Comparison of ENCODE assay signal across 2 cellular contexts in the genomic region with DNA sequence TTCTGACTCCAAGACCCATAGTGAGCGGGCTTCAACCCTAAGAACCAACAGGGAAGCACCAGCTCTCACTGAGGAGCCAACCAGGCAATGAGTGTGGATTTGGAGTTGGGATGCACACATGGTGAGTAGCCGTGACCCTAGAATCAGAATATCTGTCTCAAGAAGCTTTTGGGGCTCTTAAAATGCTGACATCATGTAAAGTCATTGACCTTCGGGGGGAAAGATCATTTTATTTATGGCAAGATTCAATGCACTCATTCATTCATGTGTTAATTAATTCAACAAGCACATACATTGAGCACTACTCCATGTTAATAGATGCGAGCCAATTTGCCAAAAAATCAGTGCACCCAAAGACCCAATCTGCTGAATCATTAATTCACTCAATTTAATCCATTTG.
TF ChIP-seq lines count a peak whose summit lies in the region.

No MANE protein-coding gene starts in this region.

TF ChIP-seq in A549, 52 proteins besides CTCF, POLR2A, EP300 and RAD21:
- no peak for TF ChIP-seq HEYL (CRISPR knock-in tag; IDR thresholded peaks at IDR 0.05)
- TF ChIP-seq, protein P1, sequence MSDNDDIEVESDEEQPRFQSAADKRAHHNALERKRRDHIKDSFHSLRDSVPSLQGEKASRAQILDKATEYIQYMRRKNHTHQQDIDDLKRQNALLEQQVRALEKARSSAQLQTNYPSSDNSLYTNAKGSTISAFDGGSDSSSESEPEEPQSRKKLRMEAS (IDR thresholded peaks at IDR 0.05): no peak
- TF ChIP-seq MAFK (IDR thresholded peaks at IDR 0.05; ENCODE audit: partially characterized antibody): peak; percentile 92

TF ChIP-seq in H1, 55 proteins besides CTCF, POLR2A, EP300 and RAD21:
- TF ChIP-seq HDAC6 (IDR thresholded peaks at IDR 0.05; ENCODE audit: low read depth, low read length) (no peak), GABPA (IDR thresholded peaks at IDR 0.05; ENCODE audit: borderline replicate concordance, insufficient read depth, low read length) (no peak), KDM1A (IDR thresholded peaks at IDR 0.05; ENCODE audit: borderline replicate concordance, low read length) (no peak), CHD1 (IDR thresholded peaks at IDR 0.05; ENCODE audit: low read depth, low read length) (no peak), KDM5A (IDR thresholded peaks at IDR 0.05; ENCODE audit: low read length) (no peak), FOSL1 (IDR thresholded peaks at IDR 0.05; ENCODE audit: insufficient read depth, low read depth, low read length) (no peak), RBBP5 (IDR thresholded peaks at IDR 0.05; ENCODE audit: borderline replicate concordance, low read depth, low read length) (no peak), USF2 (IDR thresholded peaks at IDR 0.05; ENCODE audit: low read length) (no peak), KDM4A (IDR thresholded peaks at IDR 0.05; ENCODE audit: low read depth, low read length, severe bottlenecking) (no peak), SIN3A (conservative IDR thresholded peaks at IDR 0.05 in 1 of 2, IDR thresholded peaks at IDR 0.05 in 1 of 2; ENCODE audit: low read depth in 1 of 2, low read length in 2 of 2) (no peak), NANOG (IDR thresholded peaks at IDR 0.05; ENCODE audit: insufficient read depth, low read depth, low read length, poor library complexity, severe bottlenecking) (no peak), PHF8 (conservative IDR thresholded peaks at IDR 0.05; ENCODE audit: low read depth, low read length) (no peak), SAP30 (IDR thresholded peaks at IDR 0.05; ENCODE audit: insufficient read depth, insufficient replicate concordance, low read length) (no peak), TEAD4 (IDR thresholded peaks at IDR 0.05; ENCODE audit: low read depth, low read length) (no peak)
- TF ChIP-seq, protein P1 (IDR thresholded peaks at IDR 0.05): no peak
